ENCODE assay signal across 12 cellular contexts in genomic region chr22:31538815-31539214, GRCh38. TPM values are rescaled to one million over a fixed set of nuclear protein-coding genes. Genes with fewer than 3 reads are reported as not detected.
DNase-seq lines count a peak whose midpoint lies in the region; ATAC-seq and TF ChIP-seq lines count a peak whose summit lies in the region.
"Had no signal": no experiment of that assay in that cellular context is flagged by ENCODE, and none has a peak within 500 bp of the region (broad histone marks: within the 10 kb centered on the region; RNA-seq: fewer than 3 reads in every experiment).

No MANE protein-coding gene starts in this region.

- CTCF ChIA-PET in WTC11 (lab: Charles Lee): interaction anchor here (0.9 kb wide), 1 partner anchor 87 kb away, joined by 4 read pairs; no protein-coding TSS in a partner anchor

- POLR2A ChIA-PET in WTC11 (lab: Charles Lee): no interaction called here

- H3K27ac Mint-ChIP-seq in WTC11 (peak overlapping the region; percentile 0; the same call in 1 of the 2 replicates), chondrocyte (ENCODE audit: unreplicated experiment) (no peak overlapping the region)
- H3K27ac Mint-ChIP-seq in stimulated activated naive CD8-positive, alpha-beta T cell treated with anti-CD3 and anti-CD28 coated beads, Interleukin-15, Interleukin-2, amounts not matched to agents 100 ng/mL and 50 ng/mL, for 24 hours: peak overlapping the region; percentile 98

- ATAC-seq in WTC11: no peak
- ATAC-seq: Panc1 had no signal

- H3K27me3 Mint-ChIP-seq in WTC11 (ENCODE audit: low read depth) (no peaks in the 10 kb centered on the region), chondrocyte (ENCODE audit: low read depth) (no peaks in the 10 kb centered on the region)
- no peaks in the 10 kb centered on the region for H3K27me3 Mint-ChIP-seq in stimulated activated naive CD8-positive, alpha-beta T cell treated with anti-CD3 and anti-CD28 coated beads, Interleukin-15, Interleukin-2, amounts not matched to agents 100 ng/mL and 50 ng/mL, for 24 hours

- no peaks in the 10 kb centered on the region for H3K9me3 Mint-ChIP-seq in WTC11
- no peaks in the 10 kb centered on the region for H3K9me3 Mint-ChIP-seq in chondrocyte (ENCODE audit: low read depth)
- H3K9me3 Mint-ChIP-seq in stimulated activated naive CD8-positive, alpha-beta T cell treated with anti-CD3 and anti-CD28 coated beads, Interleukin-15, Interleukin-2, amounts not matched to agents 100 ng/mL and 50 ng/mL, for 24 hours: no peaks in the 10 kb centered on the region

- H3K4me3 Mint-ChIP-seq in WTC11: no peak overlapping the region
- no peak overlapping the region for H3K4me3 Mint-ChIP-seq in chondrocyte (ENCODE audit: unreplicated experiment)
- peak overlapping the region; percentile 68 for H3K4me3 Mint-ChIP-seq in stimulated activated naive CD8-positive, alpha-beta T cell treated with anti-CD3 and anti-CD28 coated beads, Interleukin-15, Interleukin-2, amounts not matched to agents 100 ng/mL and 50 ng/mL, for 24 hours

- TF ChIP-seq CTCF in WTC11 (IDR thresholded peaks at IDR 0.05) (no peak), chondrocyte (IDR thresholded peaks at IDR 0.05) (no peak)

- DNase-seq in stimulated activated CD4-positive, alpha-beta T cell treated with anti-CD3 and anti-CD28 coated beads, Interleukin-12 subunit alpha, Interleukin-12 subunit beta, amount 100 ng/mL, for 48 hours (ENCODE audit: low read depth in 2 of 3, low spot score in 1 of 3): peak; percentile 32 to 56 (median 40)
- DNase-seq in stimulated activated CD4-positive, alpha-beta T cell treated with anti-CD3 and anti-CD28 coated beads, Interleukin-4, amount 100 ng/mL, for 1 hour: no peak
- DNase-seq in WTC11 (ENCODE audit: low spot score): no peak
- DNase-seq in chondrocyte (ENCODE audit: low spot score): peak; percentile 4
- no peak for DNase-seq in Kasumi-1 (lab: John Stamatoyannopoulos, UW)
- no peak for DNase-seq in AML-193 (lab: John Stamatoyannopoulos, UW)
- no peak for DNase-seq in central memory CD4-positive, alpha-beta T cell
- DNase-seq: effector CD8-positive, alpha-beta T cell; NCI-H146; NCI-H524 had no signal

- no peaks in the 10 kb centered on the region for H3K36me3 Mint-ChIP-seq in WTC11
- H3K36me3 Mint-ChIP-seq in chondrocyte (ENCODE audit: low read depth): peaks cover 8% of the 10 kb centered on the region
- H3K36me3 Mint-ChIP-seq in stimulated activated naive CD8-positive, alpha-beta T cell treated with anti-CD3 and anti-CD28 coated beads, Interleukin-15, Interleukin-2, amounts not matched to agents 100 ng/mL and 50 ng/mL, for 24 hours (ENCODE audit: low read depth): peaks cover 52% of the 10 kb centered on the region

- H3K4me1 Mint-ChIP-seq in WTC11 (no peaks in the 10 kb centered on the region), chondrocyte (ENCODE audit: low read depth) (no peaks in the 10 kb centered on the region)
- H3K4me1 Mint-ChIP-seq in stimulated activated naive CD8-positive, alpha-beta T cell treated with anti-CD3 and anti-CD28 coated beads, Interleukin-15, Interleukin-2, amounts not matched to agents 100 ng/mL and 50 ng/mL, for 24 hours (ENCODE audit: low read depth): peaks cover 62% of the 10 kb centered on the region

TF ChIP-seq in WTC11, 78 proteins besides CTCF, POLR2A, EP300 and RAD21:
- no peak for TF ChIP-seq CBFB (CRISPR knock-in tag; IDR thresholded peaks at IDR 0.05; ENCODE audit: low read depth)
- TF ChIP-seq, protein P1, sequence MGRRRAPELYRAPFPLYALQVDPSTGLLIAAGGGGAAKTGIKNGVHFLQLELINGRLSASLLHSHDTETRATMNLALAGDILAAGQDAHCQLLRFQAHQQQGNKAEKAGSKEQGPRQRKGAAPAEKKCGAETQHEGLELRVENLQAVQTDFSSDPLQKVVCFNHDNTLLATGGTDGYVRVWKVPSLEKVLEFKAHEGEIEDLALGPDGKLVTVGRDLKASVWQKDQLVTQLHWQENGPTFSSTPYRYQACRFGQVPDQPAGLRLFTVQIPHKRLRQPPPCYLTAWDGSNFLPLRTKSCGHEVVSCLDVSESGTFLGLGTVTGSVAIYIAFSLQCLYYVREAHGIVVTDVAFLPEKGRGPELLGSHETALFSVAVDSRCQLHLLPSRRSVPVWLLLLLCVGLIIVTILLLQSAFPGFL (CRISPR knock-in tag; IDR thresholded peaks at IDR 0.05; ENCODE audit: borderline replicate concordance): no peak

RNA-seq across cellular contexts. Expression of gene SFI1, which starts 42.5 kb away (rescaled TPM):
- total RNA-seq in WTC11 (2021) (37.9 to 43.6 TPM (median 38.7 TPM) in 3 replicates), chondrocyte (20.3 to 30.9 TPM (median 22.4 TPM) in 3 replicates)

RNA-seq across cellular contexts. Expression of gene EIF4ENIF1, which starts 49.2 kb away (rescaled TPM):
- 19.7 to 23.6 TPM (median 22.8 TPM) in 3 replicates for total RNA-seq in WTC11 (2021)
- total RNA-seq in chondrocyte: 29.3 to 34.0 TPM (median 31.9 TPM) in 3 replicates

Comparison
In these comparisons a context has a peak if more than half of its experiments do, and no peak if none do; other contexts are left out.
1. DNase-seq: peak in stimulated activated CD4-positive, alpha-beta T cell treated with anti-CD3 and anti-CD28 coated beads, Interleukin-12 subunit alpha, Interleukin-12 subunit beta, amount 100 ng/mL, for 48 hours (3 of 3) and chondrocyte (single experiment); none in stimulated activated CD4-positive, alpha-beta T cell treated with anti-CD3 and anti-CD28 coated beads, Interleukin-4, amount 100 ng/mL, for 1 hour (single experiment), WTC11 (single experiment), Kasumi-1 (0 of 2), AML-193 (0 of 2) and central memory CD4-positive, alpha-beta T cell (single experiment).